In the genomic region with DNA sequence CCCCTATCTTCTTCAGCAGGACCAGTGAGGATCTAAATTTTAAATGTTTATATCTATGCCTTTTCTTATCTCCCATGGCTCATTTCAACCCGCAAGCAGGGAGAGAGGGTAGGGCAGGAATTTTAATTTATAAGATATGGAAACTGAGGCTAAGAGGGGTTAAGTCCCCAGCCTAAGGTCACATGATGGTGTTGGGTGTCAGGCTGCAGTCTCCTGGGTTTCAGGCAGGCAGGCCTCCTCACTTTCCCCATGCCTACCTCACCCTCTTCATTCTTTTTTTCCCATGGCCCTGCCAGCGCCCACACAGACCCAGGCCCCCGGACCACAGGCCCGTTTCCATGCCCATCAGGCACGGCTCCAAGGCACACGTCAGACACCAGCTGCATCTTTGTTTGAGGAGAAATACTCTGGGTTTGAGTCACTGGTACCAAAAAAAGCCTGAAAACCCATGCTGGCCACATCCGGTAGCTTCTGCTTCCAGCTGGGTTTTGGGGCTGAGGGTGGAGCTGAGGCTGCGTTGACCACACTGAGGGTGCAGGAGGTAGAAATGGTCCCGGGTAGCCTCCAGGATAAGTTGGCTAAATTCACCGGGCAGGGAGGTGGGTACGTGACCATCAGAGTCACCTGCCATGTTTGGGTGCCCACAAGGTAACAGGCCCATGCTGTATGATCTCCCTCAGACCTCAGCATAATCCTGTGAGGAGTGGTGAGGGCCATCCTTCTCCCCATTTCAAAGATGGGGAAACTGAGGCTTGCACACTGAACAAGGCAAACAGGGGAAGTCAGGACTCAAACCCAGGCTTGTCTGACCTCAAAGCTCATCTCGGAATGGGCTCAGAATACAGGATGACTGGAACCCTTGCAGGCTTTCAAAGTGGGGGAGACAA, we compare ENCODE assay signal across 7 cellular contexts. TPM values are rescaled to one million over a fixed set of nuclear protein-coding genes. Genes with fewer than 3 reads are reported as not detected.
DNase-seq lines count a peak whose midpoint lies in the region; ATAC-seq, FAIRE-seq and TF ChIP-seq lines count a peak whose summit lies in the region.

No MANE protein-coding gene starts in this region.

- H3K36me3 Mint-ChIP-seq in activated naive CD4-positive, alpha-beta T cell treated with anti-CD3 and anti-CD28 coated beads, Interleukin-2, amount 10 ng/mL, durations not matched to agents 7 days and 5 days: no peaks in the 10 kb centered on the region

- in situ Hi-C loops in gastrocnemius medialis (cut with MboI; ENCODE audit: low sequenced_read_pairs in 4 of 4): no loop called here

- peak; percentile 87 for DNase-seq in GM18507 (ENCODE audit: extremely low spot score, insufficient read length, low read depth)
- peak; percentile 92 for DNase-seq in MG63
- peak; percentile 62 for DNase-seq in activated naive CD4-positive, alpha-beta T cell treated with anti-CD3 and anti-CD28 coated beads, Interleukin-2, amount 10 ng/mL, durations not matched to agents 7 days and 5 days
- peak; percentile 51 to 60 (median 60) for DNase-seq in mucosa of descending colon
- no peak for DNase-seq in gastrocnemius medialis
- DNase-seq in COLO829 (ENCODE audit: low spot score): no peak

- no peaks in the 10 kb centered on the region for H3K36me3 ChIP-seq in MG63
- no peaks in the 10 kb centered on the region for H3K36me3 ChIP-seq in mucosa of descending colon (ENCODE audit: low read depth)
- H3K36me3 ChIP-seq in gastrocnemius medialis: no peaks in the 10 kb centered on the region

- no peak for TF ChIP-seq POLR2A in gastrocnemius medialis (IDR thresholded peaks at IDR 0.05)

- H3K27ac Mint-ChIP-seq in activated naive CD4-positive, alpha-beta T cell treated with anti-CD3 and anti-CD28 coated beads, Interleukin-2, amount 10 ng/mL, durations not matched to agents 7 days and 5 days: peak overlapping the region; percentile 84

- FAIRE-seq in GM18507 (lab: Jason Lieb, UNC): peak; percentile 98

- no peak overlapping the region for H3K27ac ChIP-seq in gastrocnemius medialis

- no peak overlapping the region for H3K4me3 Mint-ChIP-seq in activated naive CD4-positive, alpha-beta T cell treated with anti-CD3 and anti-CD28 coated beads, Interleukin-2, amount 10 ng/mL, durations not matched to agents 7 days and 5 days

- H3K9me3 ChIP-seq in MG63: no peaks in the 10 kb centered on the region
- H3K9me3 ChIP-seq in mucosa of descending colon: no peaks in the 10 kb centered on the region
- no peaks in the 10 kb centered on the region for H3K9me3 ChIP-seq in gastrocnemius medialis

- H3K9me3 Mint-ChIP-seq in activated naive CD4-positive, alpha-beta T cell treated with anti-CD3 and anti-CD28 coated beads, Interleukin-2, amount 10 ng/mL, durations not matched to agents 7 days and 5 days: no peaks in the 10 kb centered on the region

- TF ChIP-seq CTCF in mucosa of descending colon (IDR thresholded peaks at IDR 0.05) (no peak), gastrocnemius medialis (IDR thresholded peaks at IDR 0.05 in 4 of 5, conservative IDR thresholded peaks at IDR 0.05 in 1 of 5) (no peak)

- CTCF ChIA-PET in activated naive CD4-positive, alpha-beta T cell treated with anti-CD3 and anti-CD28 coated beads, Interleukin-2, amount 10 ng/mL, durations not matched to agents 7 days and 5 days (lab: Charles Lee): interaction anchor here (1.1 kb wide), 1 partner anchor 107 kb away, joined by 3 read pairs; no protein-coding TSS in a partner anchor

- H3K4me3 ChIP-seq in MG63 (no peak overlapping the region), mucosa of descending colon (no peak overlapping the region), gastrocnemius medialis (no peak overlapping the region)

- ATAC-seq in GM21825 (IDR thresholded peaks at IDR 0.05; ENCODE audit: unreplicated experiment): peak; percentile 74
- ATAC-seq in mucosa of descending colon: peak; percentile 80
- no peak for ATAC-seq in gastrocnemius medialis

- intact Hi-C loops in mucosa of descending colon (cut with DNase I, micrococcal nuclease): no loop called here
- intact Hi-C loops in gastrocnemius medialis (cut with DNase I; ENCODE audit: low total_unique reads): no loop called here

- H3K4me1 ChIP-seq in mucosa of descending colon (ENCODE audit: low read depth): no peaks in the 10 kb centered on the region
- H3K4me1 ChIP-seq in gastrocnemius medialis: no peaks in the 10 kb centered on the region

- peaks cover 52% of the 10 kb centered on the region for H3K27me3 Mint-ChIP-seq in activated naive CD4-positive, alpha-beta T cell treated with anti-CD3 and anti-CD28 coated beads, Interleukin-2, amount 10 ng/mL, durations not matched to agents 7 days and 5 days

- H3K4me1 Mint-ChIP-seq in activated naive CD4-positive, alpha-beta T cell treated with anti-CD3 and anti-CD28 coated beads, Interleukin-2, amount 10 ng/mL, durations not matched to agents 7 days and 5 days: peaks cover 23% of the 10 kb centered on the region

- H3K27me3 ChIP-seq in MG63 (no peaks in the 10 kb centered on the region), gastrocnemius medialis (peaks cover 0 to 10% (median 8%) of the 10 kb centered on the region in 3 donors)

RNA-seq across cellular contexts. Expression of a gene that starts 7.5 kb away (rescaled TPM):
- total RNA-seq in MG63 (2014; rRNA removed; shearing (Covaris generic); ENCODE audit: low replicate concordance): not detected in 2 replicates
- total RNA-seq in mucosa of descending colon (1 to 10 TPM in 1 of 3 donors, not detected in 2; 1.0 TPM), gastrocnemius medialis (under 1 TPM in 1 of 4 donors, not detected in 3; 0.97 TPM)

RNA-seq across cellular contexts. Expression of a gene that starts 11.4 kb away (rescaled TPM):
- total RNA-seq in MG63 (2014; rRNA removed; shearing (Covaris generic); ENCODE audit: low replicate concordance): not detected in 2 replicates
- total RNA-seq in mucosa of descending colon (not detected), gastrocnemius medialis (not detected)

RNA-seq across cellular contexts. Expression of a gene that starts 20.4 kb away (rescaled TPM):
- 21.1 and 37.1 TPM in 2 replicates for total RNA-seq in MG63 (2014; rRNA removed; shearing (Covaris generic); ENCODE audit: low replicate concordance)
- total RNA-seq in mucosa of descending colon (10 to 100 TPM in 2 of 3 donors, 1 to 10 TPM in 1; 9.2 to 13.9 (median 11.7) TPM), gastrocnemius medialis (100 to 1,000 TPM in 1 of 4 donors, 10 to 100 TPM in 3; 32.3 to 110 (median 65.4) TPM)

RNA-seq across cellular contexts. Expression of a gene that starts 47.1 kb away (rescaled TPM):
- total RNA-seq in MG63 (2014; rRNA removed; shearing (Covaris generic); ENCODE audit: low replicate concordance): 0.33 TPM in 1 of 2 replicates, not detected in the other
- total RNA-seq in mucosa of descending colon (1 to 10 TPM; 3.3 to 7.1 (median 3.5) TPM), gastrocnemius medialis (under 1 TPM in 3 of 4 donors, not detected in 1; 0.02 to 0.25 (median 0.07) TPM)

Comparison
In these comparisons a context has a peak if more than half of its experiments do, and no peak if none do; other contexts are left out.
1. DNase-seq: peak in GM18507 (single experiment), MG63 (single experiment), activated naive CD4-positive, alpha-beta T cell treated with anti-CD3 and anti-CD28 coated beads, Interleukin-2, amount 10 ng/mL, durations not matched to agents 7 days and 5 days (single experiment) and mucosa of descending colon (3 of 3); none in gastrocnemius medialis (0 of 2) and COLO829 (single experiment).
2. ATAC-seq: peak in GM21825 (single experiment) and mucosa of descending colon (single experiment); none in gastrocnemius medialis (0 of 2).